In the genomic region with DNA sequence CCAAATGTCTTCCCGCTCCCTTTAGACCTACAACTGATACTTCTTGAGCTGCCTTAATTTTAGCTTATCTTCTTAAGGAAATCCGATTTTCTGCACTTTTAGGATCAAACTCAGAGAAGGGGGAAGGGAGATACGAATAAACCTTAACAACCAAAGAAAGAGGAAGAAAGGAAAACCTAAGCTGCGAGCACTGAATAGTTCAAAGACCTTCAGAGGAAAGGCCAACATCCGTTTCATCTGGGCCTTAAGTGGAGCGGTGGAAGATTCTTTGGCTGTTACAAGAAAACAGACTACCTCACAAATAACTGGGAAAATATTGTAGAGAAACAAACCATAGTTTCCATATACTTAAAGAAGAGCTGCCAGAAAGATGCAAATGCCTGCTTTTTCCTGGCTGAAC, we compare ENCODE assay signal across 17 cellular contexts. TPM values are rescaled to one million over a fixed set of nuclear protein-coding genes. Genes with fewer than 3 reads are reported as not detected.
DNase-seq lines count a peak whose midpoint lies in the region; ATAC-seq and TF ChIP-seq lines count a peak whose summit lies in the region.
"Had no signal": no experiment of that assay in that cellular context is flagged by ENCODE, and none has a peak within 500 bp of the region (broad histone marks: within the 10 kb centered on the region; RNA-seq: fewer than 3 reads in every experiment).

No MANE protein-coding gene starts in this region.

- H3K36me3 Mint-ChIP-seq in GM23338 (ENCODE audit: low read depth) = no peaks in the 10 kb centered on the region
- H3K36me3 Mint-ChIP-seq: CD14-positive monocyte; CD4-positive, alpha-beta memory T cell had no signal

- no peak overlapping the region for H3K9ac ChIP-seq in BLaER1 treated with 17β-estradiol and CSF1 and Interleukin-3, amounts not matched to agents 10 nM and 100 nM
- H3K9ac ChIP-seq: GM23248 had no signal

- no peak for TF ChIP-seq POLR2A in adrenal gland (IDR thresholded peaks at IDR 0.05)

- no peaks in the 10 kb centered on the region for H3K27me3 ChIP-seq in BLaER1 treated with 17β-estradiol and CSF1 and Interleukin-3, amounts not matched to agents 10 nM and 100 nM
- H3K27me3 ChIP-seq in GM23338 (ENCODE audit: insufficient read depth) (no peaks in the 10 kb centered on the region), adrenal gland (no peaks in the 10 kb centered on the region)

- no peak for ATAC-seq in GM23338
- peak; percentile 51 for ATAC-seq in sciatic nerve
- ATAC-seq: GM12878 had no signal

- TF ChIP-seq CTCF in GM23338 (conservative IDR thresholded peaks at IDR 0.05; ENCODE audit: low read depth in 2 of 2) (no peak), adrenal gland (IDR thresholded peaks at IDR 0.05) (no peak)

- peaks cover 0 to 4% (median 0%) of the 10 kb centered on the region in 11 experiments; a peak in 1 of 22 replicates for H3K9me3 ChIP-seq in BLaER1 treated with 17β-estradiol and CSF1 and Interleukin-3, amounts not matched to agents 10 nM and 100 nM (replicated peaks in 1 of 11)
- H3K9me3 ChIP-seq in adrenal gland (replicated peaks in 1 of 3) = no peaks in the 10 kb centered on the region

- H3K4me2 ChIP-seq in BLaER1 treated with 17β-estradiol and CSF1 and Interleukin-3, amounts not matched to agents 10 nM and 100 nM = peak overlapping the region in 8 of 11 experiments; percentile 1 to 41 (median 34); a peak in 14 of 22 replicates
- no peak overlapping the region for H3K4me2 ChIP-seq in GM23338

- H3K27me3 Mint-ChIP-seq in GM23338 (ENCODE audit: insufficient read depth, low read depth, poor library complexity) = no peaks in the 10 kb centered on the region

- 49 to 60% (median 55%) methylated on average over 6 of the region's 6 CpGs for WGBS in adrenal gland, 4 donors

- no peaks in the 10 kb centered on the region for H3K79me2 ChIP-seq in GM23338 (replicated peaks; ENCODE audit: insufficient read depth)

- H3K4me3 ChIP-seq in BLaER1 treated with 17β-estradiol and CSF1 and Interleukin-3, amounts not matched to agents 10 nM and 100 nM = no peak overlapping the region
- H3K4me3 ChIP-seq in GM23338 (no peak overlapping the region), adrenal gland (no peak overlapping the region)
- H3K4me3 ChIP-seq: GM12878, GM23248 had no signal

- H3K27ac Mint-ChIP-seq in GM23338 = no peak overlapping the region
- H3K27ac Mint-ChIP-seq: CD14-positive monocyte; CD4-positive, alpha-beta memory T cell had no signal

- no peaks in the 10 kb centered on the region for H4K20me1 ChIP-seq in BLaER1 treated with 17β-estradiol and CSF1 and Interleukin-3, amounts not matched to agents 10 nM and 100 nM
- no peaks in the 10 kb centered on the region for H4K20me1 ChIP-seq in GM23338 (replicated peaks; ENCODE audit: insufficient read depth)

- H3K9me2 ChIP-seq in GM23338 (ENCODE audit: insufficient read depth) = peaks cover 23% of the 10 kb centered on the region

- H3K4me1 ChIP-seq in BLaER1 treated with 17β-estradiol and CSF1 and Interleukin-3, amounts not matched to agents 10 nM and 100 nM = peaks cover 0 to 19% (median 11%) of the 10 kb centered on the region in 10 experiments; a peak in 13 of 20 replicates
- H3K4me1 ChIP-seq in GM23338 (ENCODE audit: insufficient read depth) = peaks cover 14% of the 10 kb centered on the region
- no peaks in the 10 kb centered on the region for H3K4me1 ChIP-seq in adrenal gland (replicated peaks in 1 of 2)
- H3K4me1 ChIP-seq: BE2C had no signal

- H3F3A ChIP-seq in GM23338 (replicated peaks; ENCODE audit: low read depth) = no peaks in the 10 kb centered on the region

- no peak overlapping the region for H3K27ac ChIP-seq in BLaER1 treated with 17β-estradiol and CSF1 and Interleukin-3, amounts not matched to agents 10 nM and 100 nM
- H3K27ac ChIP-seq in GM23338 (ENCODE audit: low read depth) = no peak overlapping the region
- H3K27ac ChIP-seq in adrenal gland = no peak overlapping the region
- H3K27ac ChIP-seq: GM23248, HL-60 had no signal

- intact Hi-C loops in sciatic nerve (cut with DNase I) = no loop called here
- intact Hi-C loops in adrenal gland (cut with DNase I) = no loop called here

- peak overlapping the region; percentile 54; the same call in 1 of the 2 replicates for H2AFZ ChIP-seq in GM23338
- H2AFZ ChIP-seq: GM23248 had no signal

- no peaks in the 10 kb centered on the region for H3K9me3 Mint-ChIP-seq in GM23338

- DNase-seq in GM23338 (ENCODE audit: low spot score) (no peak), NCI-H82 (lab: John Stamatoyannopoulos, UW) (peak; percentile 46), sciatic nerve (ENCODE audit: low spot score) (no peak), NCI-H2227 (lab: John Stamatoyannopoulos, UW; ENCODE audit: unreplicated experiment) (no peak), NCI-H2196 (lab: John Stamatoyannopoulos, UW; ENCODE audit: unreplicated experiment) (no peak), adrenal gland (no peak)
- DNase-seq: ACHN; BE2C; CD4-positive, alpha-beta memory T cell; DMS79 treated with DMSO at 0.1 percent for 48 hours; GM23248; HCEC 1CT had no signal

- H3K4me1 Mint-ChIP-seq in GM23338 = peaks cover 20% of the 10 kb centered on the region

- no peaks in the 10 kb centered on the region for H3K36me3 ChIP-seq in BLaER1 treated with 17β-estradiol and CSF1 and Interleukin-3, amounts not matched to agents 10 nM and 100 nM
- H3K36me3 ChIP-seq in GM23338 (ENCODE audit: insufficient read depth) = no peaks in the 10 kb centered on the region
- no peaks in the 10 kb centered on the region for H3K36me3 ChIP-seq in adrenal gland (replicated peaks in 1 of 2)
- H3K36me3 ChIP-seq: BE2C had no signal

- no peak overlapping the region for H3K4me3 Mint-ChIP-seq in GM23338
- H3K4me3 Mint-ChIP-seq: CD14-positive monocyte; CD4-positive, alpha-beta memory T cell had no signal

TF ChIP-seq in GM23338, 12 proteins besides CTCF, POLR2A, EP300 and RAD21 (continues in another document):
- TF ChIP-seq EZH2phosphoT487 (IDR thresholded peaks at IDR 0.05; ENCODE audit: unreplicated experiment) = no peak
- TF ChIP-seq EZH2 (IDR thresholded peaks at IDR 0.05; ENCODE audit: low read depth, unreplicated experiment) = no peak
- TF ChIP-seq JUNB (IDR thresholded peaks at IDR 0.05; ENCODE audit: unreplicated experiment) = no peak
- TF ChIP-seq POLR2AphosphoS5 (IDR thresholded peaks at IDR 0.05; ENCODE audit: low read depth) = no peak
- TF ChIP-seq STAT1 (IDR thresholded peaks at IDR 0.05; ENCODE audit: unreplicated experiment) = no peak
- TF ChIP-seq ZNF462 (CRISPR knock-in tag; IDR thresholded peaks at IDR 0.05) = no peak

RNA-seq across cellular contexts. Expression of gene VIT, which starts 43.5 kb away (rescaled TPM):
- total RNA-seq in GM23338 (2014; rRNA removed; shearing (Covaris generic)) = not detected in 2 replicates
- polyA plus RNA-seq in GM23338 (2016; fragmentation: Nextera tagmentation; extraction: Ambion mirVana) (not detected in 2 replicates), adrenal gland (1 to 10 TPM in 1 of 3 donors, under 1 TPM in 2; 0.22 to 2.0 (median 0.97) TPM)
- total RNA-seq in sciatic nerve (67.9 TPM), adrenal gland (1 to 10 TPM in 1 of 8 donors, under 1 TPM in 5, not detected in 2; 0.18 to 1.6 (median 0.40) TPM)
- total RNA-seq: CD4-positive, alpha-beta memory T cell; GM12878; HT1080 had no signal
- polyA plus RNA-seq: CD14-positive monocyte; CD4-positive, alpha-beta memory T cell had no signal

Comparison
In these comparisons a context has a peak if more than half of its experiments do, and no peak if none do; other contexts are left out.
1. RNA of gene VIT, which starts 43.5 kb away (total RNA-seq): 67.9 TPM in sciatic nerve (single experiment); 0.18 to 1.6 TPM in adrenal gland and not detected in GM23338; every median in the first group is over 10 times any median in the second.